Comparison of ENCODE assay signal across 1 cellular context in the genomic region with DNA sequence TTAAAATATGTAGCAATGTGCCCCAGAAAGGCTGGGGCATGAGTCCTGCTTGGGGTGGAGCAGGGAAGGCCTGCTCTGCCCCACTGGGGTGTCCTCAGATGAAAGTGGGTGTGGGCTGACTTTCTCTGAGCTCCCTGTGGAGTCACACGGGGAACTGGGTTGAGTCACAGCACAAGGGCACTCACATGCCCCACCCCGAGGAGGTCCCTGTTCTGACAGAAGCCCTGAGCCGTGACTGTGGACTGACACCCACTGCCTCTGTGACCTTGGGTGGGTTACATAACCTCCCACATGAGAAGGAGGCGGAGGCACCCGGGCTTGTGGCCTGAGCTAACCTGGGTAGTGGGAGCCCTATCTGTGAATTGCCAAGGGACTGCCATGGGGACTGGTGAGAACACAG.
TF ChIP-seq lines count a peak whose summit lies in the region.

No MANE protein-coding gene starts in this region.

TF ChIP-seq in HepG2, 621 proteins besides CTCF, POLR2A, EP300 and RAD21 (continued from another document):
- TF ChIP-seq, protein P1, sequence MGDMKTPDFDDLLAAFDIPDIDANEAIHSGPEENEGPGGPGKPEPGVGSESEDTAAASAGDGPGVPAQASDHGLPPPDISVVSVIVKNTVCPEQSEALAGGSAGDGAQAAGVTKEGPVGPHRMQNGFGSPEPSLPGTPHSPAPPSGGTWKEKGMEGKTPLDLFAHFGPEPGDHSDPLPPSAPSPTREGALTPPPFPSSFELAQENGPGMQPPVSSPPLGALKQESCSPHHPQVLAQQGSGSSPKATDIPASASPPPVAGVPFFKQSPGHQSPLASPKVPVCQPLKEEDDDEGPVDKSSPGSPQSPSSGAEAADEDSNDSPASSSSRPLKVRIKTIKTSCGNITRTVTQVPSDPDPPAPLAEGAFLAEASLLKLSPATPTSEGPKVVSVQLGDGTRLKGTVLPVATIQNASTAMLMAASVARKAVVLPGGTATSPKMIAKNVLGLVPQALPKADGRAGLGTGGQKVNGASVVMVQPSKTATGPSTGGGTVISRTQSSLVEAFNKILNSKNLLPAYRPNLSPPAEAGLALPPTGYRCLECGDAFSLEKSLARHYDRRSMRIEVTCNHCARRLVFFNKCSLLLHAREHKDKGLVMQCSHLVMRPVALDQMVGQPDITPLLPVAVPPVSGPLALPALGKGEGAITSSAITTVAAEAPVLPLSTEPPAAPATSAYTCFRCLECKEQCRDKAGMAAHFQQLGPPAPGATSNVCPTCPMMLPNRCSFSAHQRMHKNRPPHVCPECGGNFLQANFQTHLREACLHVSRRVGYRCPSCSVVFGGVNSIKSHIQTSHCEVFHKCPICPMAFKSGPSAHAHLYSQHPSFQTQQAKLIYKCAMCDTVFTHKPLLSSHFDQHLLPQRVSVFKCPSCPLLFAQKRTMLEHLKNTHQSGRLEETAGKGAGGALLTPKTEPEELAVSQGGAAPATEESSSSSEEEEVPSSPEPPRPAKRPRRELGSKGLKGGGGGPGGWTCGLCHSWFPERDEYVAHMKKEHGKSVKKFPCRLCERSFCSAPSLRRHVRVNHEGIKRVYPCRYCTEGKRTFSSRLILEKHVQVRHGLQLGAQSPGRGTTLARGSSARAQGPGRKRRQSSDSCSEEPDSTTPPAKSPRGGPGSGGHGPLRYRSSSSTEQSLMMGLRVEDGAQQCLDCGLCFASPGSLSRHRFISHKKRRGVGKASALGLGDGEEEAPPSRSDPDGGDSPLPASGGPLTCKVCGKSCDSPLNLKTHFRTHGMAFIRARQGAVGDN (CRISPR knock-in tag; IDR thresholded peaks at IDR 0.05): peak; percentile 78
- TF ChIP-seq KLF16 (CRISPR knock-in tag; IDR thresholded peaks at IDR 0.05): peak in 1 of 2 experiments; percentile 48; a peak in 1 of 4 replicates
- peak; percentile 41; the same call in 1 of the 2 replicates for TF ChIP-seq CEBPB (IDR thresholded peaks at IDR 0.05; ENCODE audit: borderline replicate concordance, low read depth, low read length)
- TF ChIP-seq PAX8 (CRISPR knock-in tag; IDR thresholded peaks at IDR 0.05; ENCODE audit: borderline replicate concordance): no peak
- no peak for TF ChIP-seq SP2 (CRISPR knock-in tag; IDR thresholded peaks at IDR 0.05)
- 0 out of 2 replicates have a peak, but pooled peaks have one; percentile 29 for TF ChIP-seq ZNF317 (CRISPR knock-in tag; IDR thresholded peaks at IDR 0.05)
- 0 out of 2 replicates have a peak, but pooled peaks have one; percentile 44 for TF ChIP-seq ZNF543 (CRISPR knock-in tag; IDR thresholded peaks at IDR 0.05)
- TF ChIP-seq, protein P2, sequence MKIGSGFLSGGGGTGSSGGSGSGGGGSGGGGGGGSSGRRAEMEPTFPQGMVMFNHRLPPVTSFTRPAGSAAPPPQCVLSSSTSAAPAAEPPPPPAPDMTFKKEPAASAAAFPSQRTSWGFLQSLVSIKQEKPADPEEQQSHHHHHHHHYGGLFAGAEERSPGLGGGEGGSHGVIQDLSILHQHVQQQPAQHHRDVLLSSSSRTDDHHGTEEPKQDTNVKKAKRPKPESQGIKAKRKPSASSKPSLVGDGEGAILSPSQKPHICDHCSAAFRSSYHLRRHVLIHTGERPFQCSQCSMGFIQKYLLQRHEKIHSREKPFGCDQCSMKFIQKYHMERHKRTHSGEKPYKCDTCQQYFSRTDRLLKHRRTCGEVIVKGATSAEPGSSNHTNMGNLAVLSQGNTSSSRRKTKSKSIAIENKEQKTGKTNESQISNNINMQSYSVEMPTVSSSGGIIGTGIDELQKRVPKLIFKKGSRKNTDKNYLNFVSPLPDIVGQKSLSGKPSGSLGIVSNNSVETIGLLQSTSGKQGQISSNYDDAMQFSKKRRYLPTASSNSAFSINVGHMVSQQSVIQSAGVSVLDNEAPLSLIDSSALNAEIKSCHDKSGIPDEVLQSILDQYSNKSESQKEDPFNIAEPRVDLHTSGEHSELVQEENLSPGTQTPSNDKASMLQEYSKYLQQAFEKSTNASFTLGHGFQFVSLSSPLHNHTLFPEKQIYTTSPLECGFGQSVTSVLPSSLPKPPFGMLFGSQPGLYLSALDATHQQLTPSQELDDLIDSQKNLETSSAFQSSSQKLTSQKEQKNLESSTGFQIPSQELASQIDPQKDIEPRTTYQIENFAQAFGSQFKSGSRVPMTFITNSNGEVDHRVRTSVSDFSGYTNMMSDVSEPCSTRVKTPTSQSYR (CRISPR knock-in tag; IDR thresholded peaks at IDR 0.05; ENCODE audit: borderline replicate concordance): 0 out of 2 replicates have a peak, but pooled peaks have one; percentile 25
- peak; percentile 51; the same call in 1 of the 2 replicates for TF ChIP-seq SP5 (CRISPR knock-in tag; IDR thresholded peaks at IDR 0.05; ENCODE audit: borderline replicate concordance, low read depth)
- TF ChIP-seq, protein P3, sequence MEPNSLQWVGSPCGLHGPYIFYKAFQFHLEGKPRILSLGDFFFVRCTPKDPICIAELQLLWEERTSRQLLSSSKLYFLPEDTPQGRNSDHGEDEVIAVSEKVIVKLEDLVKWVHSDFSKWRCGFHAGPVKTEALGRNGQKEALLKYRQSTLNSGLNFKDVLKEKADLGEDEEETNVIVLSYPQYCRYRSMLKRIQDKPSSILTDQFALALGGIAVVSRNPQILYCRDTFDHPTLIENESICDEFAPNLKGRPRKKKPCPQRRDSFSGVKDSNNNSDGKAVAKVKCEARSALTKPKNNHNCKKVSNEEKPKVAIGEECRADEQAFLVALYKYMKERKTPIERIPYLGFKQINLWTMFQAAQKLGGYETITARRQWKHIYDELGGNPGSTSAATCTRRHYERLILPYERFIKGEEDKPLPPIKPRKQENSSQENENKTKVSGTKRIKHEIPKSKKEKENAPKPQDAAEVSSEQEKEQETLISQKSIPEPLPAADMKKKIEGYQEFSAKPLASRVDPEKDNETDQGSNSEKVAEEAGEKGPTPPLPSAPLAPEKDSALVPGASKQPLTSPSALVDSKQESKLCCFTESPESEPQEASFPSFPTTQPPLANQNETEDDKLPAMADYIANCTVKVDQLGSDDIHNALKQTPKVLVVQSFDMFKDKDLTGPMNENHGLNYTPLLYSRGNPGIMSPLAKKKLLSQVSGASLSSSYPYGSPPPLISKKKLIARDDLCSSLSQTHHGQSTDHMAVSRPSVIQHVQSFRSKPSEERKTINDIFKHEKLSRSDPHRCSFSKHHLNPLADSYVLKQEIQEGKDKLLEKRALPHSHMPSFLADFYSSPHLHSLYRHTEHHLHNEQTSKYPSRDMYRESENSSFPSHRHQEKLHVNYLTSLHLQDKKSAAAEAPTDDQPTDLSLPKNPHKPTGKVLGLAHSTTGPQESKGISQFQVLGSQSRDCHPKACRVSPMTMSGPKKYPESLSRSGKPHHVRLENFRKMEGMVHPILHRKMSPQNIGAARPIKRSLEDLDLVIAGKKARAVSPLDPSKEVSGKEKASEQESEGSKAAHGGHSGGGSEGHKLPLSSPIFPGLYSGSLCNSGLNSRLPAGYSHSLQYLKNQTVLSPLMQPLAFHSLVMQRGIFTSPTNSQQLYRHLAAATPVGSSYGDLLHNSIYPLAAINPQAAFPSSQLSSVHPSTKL (CRISPR knock-in tag; IDR thresholded peaks at IDR 0.05): peak; percentile 71
- no peak for TF ChIP-seq ZNF350 (CRISPR knock-in tag; IDR thresholded peaks at IDR 0.05; ENCODE audit: borderline replicate concordance, low read depth)
- TF ChIP-seq, protein P4, sequence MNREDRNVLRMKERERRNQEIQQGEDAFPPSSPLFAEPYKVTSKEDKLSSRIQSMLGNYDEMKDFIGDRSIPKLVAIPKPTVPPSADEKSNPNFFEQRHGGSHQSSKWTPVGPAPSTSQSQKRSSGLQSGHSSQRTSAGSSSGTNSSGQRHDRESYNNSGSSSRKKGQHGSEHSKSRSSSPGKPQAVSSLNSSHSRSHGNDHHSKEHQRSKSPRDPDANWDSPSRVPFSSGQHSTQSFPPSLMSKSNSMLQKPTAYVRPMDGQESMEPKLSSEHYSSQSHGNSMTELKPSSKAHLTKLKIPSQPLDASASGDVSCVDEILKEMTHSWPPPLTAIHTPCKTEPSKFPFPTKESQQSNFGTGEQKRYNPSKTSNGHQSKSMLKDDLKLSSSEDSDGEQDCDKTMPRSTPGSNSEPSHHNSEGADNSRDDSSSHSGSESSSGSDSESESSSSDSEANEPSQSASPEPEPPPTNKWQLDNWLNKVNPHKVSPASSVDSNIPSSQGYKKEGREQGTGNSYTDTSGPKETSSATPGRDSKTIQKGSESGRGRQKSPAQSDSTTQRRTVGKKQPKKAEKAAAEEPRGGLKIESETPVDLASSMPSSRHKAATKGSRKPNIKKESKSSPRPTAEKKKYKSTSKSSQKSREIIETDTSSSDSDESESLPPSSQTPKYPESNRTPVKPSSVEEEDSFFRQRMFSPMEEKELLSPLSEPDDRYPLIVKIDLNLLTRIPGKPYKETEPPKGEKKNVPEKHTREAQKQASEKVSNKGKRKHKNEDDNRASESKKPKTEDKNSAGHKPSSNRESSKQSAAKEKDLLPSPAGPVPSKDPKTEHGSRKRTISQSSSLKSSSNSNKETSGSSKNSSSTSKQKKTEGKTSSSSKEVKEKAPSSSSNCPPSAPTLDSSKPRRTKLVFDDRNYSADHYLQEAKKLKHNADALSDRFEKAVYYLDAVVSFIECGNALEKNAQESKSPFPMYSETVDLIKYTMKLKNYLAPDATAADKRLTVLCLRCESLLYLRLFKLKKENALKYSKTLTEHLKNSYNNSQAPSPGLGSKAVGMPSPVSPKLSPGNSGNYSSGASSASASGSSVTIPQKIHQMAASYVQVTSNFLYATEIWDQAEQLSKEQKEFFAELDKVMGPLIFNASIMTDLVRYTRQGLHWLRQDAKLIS (CRISPR knock-in tag; IDR thresholded peaks at IDR 0.05): no peak
- peak; percentile 52 for TF ChIP-seq ZMYM4 (CRISPR knock-in tag; IDR thresholded peaks at IDR 0.05)
- peak; percentile 35; the same call in 1 of the 2 replicates for TF ChIP-seq TBX2 (CRISPR knock-in tag; IDR thresholded peaks at IDR 0.05; ENCODE audit: borderline replicate concordance)
- TF ChIP-seq, protein P5, sequence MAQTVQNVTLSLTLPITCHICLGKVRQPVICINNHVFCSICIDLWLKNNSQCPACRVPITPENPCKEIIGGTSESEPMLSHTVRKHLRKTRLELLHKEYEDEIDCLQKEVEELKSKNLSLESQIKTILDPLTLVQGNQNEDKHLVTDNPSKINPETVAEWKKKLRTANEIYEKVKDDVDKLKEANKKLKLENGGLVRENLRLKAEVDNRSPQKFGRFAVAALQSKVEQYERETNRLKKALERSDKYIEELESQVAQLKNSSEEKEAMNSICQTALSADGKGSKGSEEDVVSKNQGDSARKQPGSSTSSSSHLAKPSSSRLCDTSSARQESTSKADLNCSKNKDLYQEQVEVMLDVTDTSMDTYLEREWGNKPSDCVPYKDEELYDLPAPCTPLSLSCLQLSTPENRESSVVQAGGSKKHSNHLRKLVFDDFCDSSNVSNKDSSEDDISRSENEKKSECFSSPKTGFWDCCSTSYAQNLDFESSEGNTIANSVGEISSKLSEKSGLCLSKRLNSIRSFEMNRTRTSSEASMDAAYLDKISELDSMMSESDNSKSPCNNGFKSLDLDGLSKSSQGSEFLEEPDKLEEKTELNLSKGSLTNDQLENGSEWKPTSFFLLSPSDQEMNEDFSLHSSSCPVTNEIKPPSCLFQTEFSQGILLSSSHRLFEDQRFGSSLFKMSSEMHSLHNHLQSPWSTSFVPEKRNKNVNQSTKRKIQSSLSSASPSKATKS (CRISPR knock-in tag; IDR thresholded peaks at IDR 0.05): no peak
- TF ChIP-seq, protein P6, sequence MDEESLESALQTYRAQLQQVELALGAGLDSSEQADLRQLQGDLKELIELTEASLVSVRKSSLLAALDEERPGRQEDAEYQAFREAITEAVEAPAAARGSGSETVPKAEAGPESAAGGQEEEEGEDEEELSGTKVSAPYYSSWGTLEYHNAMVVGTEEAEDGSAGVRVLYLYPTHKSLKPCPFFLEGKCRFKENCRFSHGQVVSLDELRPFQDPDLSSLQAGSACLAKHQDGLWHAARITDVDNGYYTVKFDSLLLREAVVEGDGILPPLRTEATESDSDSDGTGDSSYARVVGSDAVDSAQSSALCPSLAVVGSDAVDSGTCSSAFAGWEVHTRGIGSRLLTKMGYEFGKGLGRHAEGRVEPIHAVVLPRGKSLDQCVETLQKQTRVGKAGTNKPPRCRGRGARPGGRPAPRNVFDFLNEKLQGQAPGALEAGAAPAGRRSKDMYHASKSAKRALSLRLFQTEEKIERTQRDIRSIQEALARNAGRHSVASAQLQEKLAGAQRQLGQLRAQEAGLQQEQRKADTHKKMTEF (CRISPR knock-in tag; IDR thresholded peaks at IDR 0.05): 0 out of 2 replicates have a peak, but pooled peaks have one; percentile 40
- TF ChIP-seq FOXA3 (CRISPR knock-in tag; IDR thresholded peaks at IDR 0.05): peak; percentile 32; the same call in 1 of the 2 replicates
